In the genomic region with DNA sequence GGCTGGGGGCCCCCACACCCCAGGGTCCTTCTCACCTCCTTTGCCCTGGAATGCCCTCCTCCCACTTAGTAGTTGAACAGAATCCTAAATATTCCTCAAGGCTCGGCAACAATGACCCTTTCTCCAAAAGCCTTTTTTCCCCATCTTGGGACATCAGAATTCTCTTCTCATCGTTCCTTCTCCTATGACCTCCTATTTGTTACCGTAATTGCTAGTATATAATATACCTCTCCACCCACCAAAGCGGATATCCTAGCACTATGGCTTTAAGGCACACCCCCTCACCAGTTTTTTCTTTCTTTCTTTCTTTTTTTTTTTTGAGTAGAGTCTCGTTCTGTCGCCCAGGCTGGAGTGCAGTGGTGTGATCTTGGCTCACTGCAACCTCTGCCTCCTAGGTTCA, we compare ENCODE assay signal across 16 cellular contexts. TPM values are rescaled to one million over a fixed set of nuclear protein-coding genes. Genes with fewer than 3 reads are reported as not detected.
DNase-seq lines count a peak whose midpoint lies in the region; ATAC-seq, FAIRE-seq and TF ChIP-seq lines count a peak whose summit lies in the region.
"Had no signal": no experiment of that assay in that cellular context is flagged by ENCODE, and none has a peak within 500 bp of the region (broad histone marks: within the 10 kb centered on the region; RNA-seq: fewer than 3 reads in every experiment).

No MANE protein-coding gene starts in this region.

- H3K9ac ChIP-seq in PC-3 (ENCODE audit: low read length), result peak overlapping the region; percentile 4; the same call in 1 of the 2 replicates
- no peak overlapping the region for H3K9ac ChIP-seq in K562 (ENCODE audit: insufficient read depth in 1 of 2, low read depth in 2 of 2, low read length in 2 of 2)
- H3K9ac ChIP-seq in mesenchymal stem cell (ENCODE audit: low read length), result peak overlapping the region; percentile 69

- no peaks in the 10 kb centered on the region for H3K9me3 Mint-ChIP-seq in activated naive CD4-positive, alpha-beta T cell treated with anti-CD3 and anti-CD28 coated beads, Interleukin-2, amount 50 U/mL, for 72 hours
- H3K9me3 Mint-ChIP-seq: activated naive CD8-positive, alpha-beta T cell treated with anti-CD3 and anti-CD28 coated beads for 36 hours; stimulated activated naive CD8-positive, alpha-beta T cell treated with anti-CD3 and anti-CD28 coated beads, Interleukin-15, amount 100 ng/mL, for 72 hours had no signal

- no peaks in the 10 kb centered on the region for H3F3A ChIP-seq in PC-3 (ENCODE audit: low read length, unreplicated experiment)

- no peaks in the 10 kb centered on the region for H3K9me3 ChIP-seq in PC-3 (ENCODE audit: low read length)
- no peaks in the 10 kb centered on the region for H3K9me3 ChIP-seq in K562 (replicated peaks; ENCODE audit: control insufficient read depth, insufficient read depth, low read depth, low read length)
- H3K9me3 ChIP-seq in mesenchymal stem cell (ENCODE audit: control insufficient read depth, low read length), result no peaks in the 10 kb centered on the region
- H3K9me3 ChIP-seq: BLaER1 treated with 17β-estradiol and CSF1 and Interleukin-3, amounts not matched to agents 10 nM and 100 nM had no signal

- H4K20me1 ChIP-seq in PC-3 (ENCODE audit: low read length), result no peaks in the 10 kb centered on the region
- H4K20me1 ChIP-seq in K562 (replicated peaks; ENCODE audit: control insufficient read depth, insufficient read depth, low read length), result peaks cover 24% of the 10 kb centered on the region

- H2AFZ ChIP-seq in PC-3 (ENCODE audit: low read length), result no peak overlapping the region
- H2AFZ ChIP-seq in K562 (ENCODE audit: low read depth, low read length), result no peak overlapping the region
- no peak overlapping the region for H2AFZ ChIP-seq in mesenchymal stem cell (ENCODE audit: low read depth, low read length)

- POLR2A ChIA-PET in PC-3 (lab: Charles Lee; ENCODE audit: unreplicated experiment) (interaction anchor here (0.7 kb wide), 1 partner anchor 154 kb away, joined by 5 read pairs; no protein-coding TSS in a partner anchor), K562 (lab: Yijun Ruan, JAX) (interaction anchor here (0.6 to 1.8 kb wide), 5 partner anchors 34 to 167 kb away, joined by 3 to 5 read pairs (median 3); no protein-coding TSS in a partner anchor)

- H3K9me2 ChIP-seq in PC-3 (replicated peaks; ENCODE audit: low read length), result no peaks in the 10 kb centered on the region

- in situ Hi-C loops in K562 (cut with MboI), result loop anchor here (5.0 to 10.0 kb wide), 2 partner anchors 150 to 388 kb away; a partner anchor contains a TSS

- no peak overlapping the region for H2AK5ac ChIP-seq in mesenchymal stem cell (ENCODE audit: low read length, severe bottlenecking)

- H3K18ac ChIP-seq in mesenchymal stem cell (ENCODE audit: low read depth in 1 of 2, low read length in 2 of 2), result no peak overlapping the region

- no peak for TF ChIP-seq POLR2A in K562 (conservative IDR thresholded peaks at IDR 0.05)

- peak overlapping the region; percentile 25; the same call in 1 of the 2 replicates for H3K27ac ChIP-seq in PC-3 (ENCODE audit: low read length)
- no peak overlapping the region for H3K27ac ChIP-seq in K562 (ENCODE audit: extremely low read depth, low read depth, low read length)
- no peak overlapping the region for H3K27ac ChIP-seq in mesenchymal stem cell (ENCODE audit: low read length, poor library complexity, severe bottlenecking)
- H3K27ac ChIP-seq: BLaER1 treated with 17β-estradiol and CSF1 and Interleukin-3, amounts not matched to agents 10 nM and 100 nM had no signal

- H3K4me1 ChIP-seq in PC-3 (ENCODE audit: insufficient read depth, low read length) (peaks cover 11% of the 10 kb centered on the region), K562 (replicated peaks in 1 of 2; ENCODE audit: control insufficient read depth in 2 of 2, insufficient read depth in 2 of 2, low read length in 2 of 2) (peaks cover 0 to 16% of the 10 kb centered on the region in 2 experiments; a peak in 3 of 5 replicates), mesenchymal stem cell (ENCODE audit: control insufficient read depth, insufficient read depth, low read depth, low read length) (peaks cover 7% of the 10 kb centered on the region)

- H3K36me3 ChIP-seq in PC-3 (ENCODE audit: low read depth, low read length), result no peaks in the 10 kb centered on the region
- H3K36me3 ChIP-seq in K562 (ENCODE audit: control insufficient read depth, insufficient read depth, low read length), result no peaks in the 10 kb centered on the region
- peaks cover 0 to 25% of the 10 kb centered on the region in 2 experiments for H3K36me3 ChIP-seq in mesenchymal stem cell (ENCODE audit: control insufficient read depth in 1 of 2, insufficient read depth in 2 of 2, low read depth in 1 of 2, low read length in 2 of 2)
- H3K36me3 ChIP-seq: BLaER1 treated with 17β-estradiol and CSF1 and Interleukin-3, amounts not matched to agents 10 nM and 100 nM had no signal

- no peak overlapping the region for H2BK15ac ChIP-seq in mesenchymal stem cell (ENCODE audit: low read depth, poor library complexity, severe bottlenecking)

- no peak overlapping the region for H2BK5ac ChIP-seq in mesenchymal stem cell (ENCODE audit: low read depth, low read length, poor library complexity, severe bottlenecking)

- no peak overlapping the region for H3K4me2 ChIP-seq in PC-3 (ENCODE audit: low read length)
- H3K4me2 ChIP-seq in K562 (ENCODE audit: insufficient read depth, low read length), result no peak overlapping the region
- no peak overlapping the region for H3K4me2 ChIP-seq in mesenchymal stem cell (ENCODE audit: low read length, poor library complexity, severe bottlenecking)

- H2BK120ac ChIP-seq in mesenchymal stem cell (ENCODE audit: low read depth, low read length), result no peak overlapping the region

- peak; percentile 26 for FAIRE-seq in K562 (lab: Jason Lieb, UNC)
- FAIRE-seq: small intestine had no signal

- H2BK12ac ChIP-seq in mesenchymal stem cell (ENCODE audit: low read length in 2 of 2), result no peak overlapping the region

- 13% methylated on average over 6 of the region's 6 CpGs for WGBS in K562 (ENCODE audit: insufficient coverage, low coverage, missing lambda C conversion rate)
- WGBS in mesenchymal stem cell, result 75% methylated on average over 6 of the region's 6 CpGs

- ATAC-seq in PC-3, result no peak
- ATAC-seq in K562, result no peak
- ATAC-seq in HG02678 (IDR thresholded peaks at IDR 0.05; ENCODE audit: unreplicated experiment), result no peak
- no peak for ATAC-seq in HG02973 (IDR thresholded peaks at IDR 0.05; ENCODE audit: unreplicated experiment)
- no peak for ATAC-seq in activated naive CD4-positive, alpha-beta T cell treated with anti-CD3 and anti-CD28 coated beads, Interleukin-2, amount 50 U/mL, for 72 hours

- H3K23ac ChIP-seq in mesenchymal stem cell (ENCODE audit: low read length in 2 of 2), result no peak overlapping the region

- H3K27me3 ChIP-seq in PC-3 (ENCODE audit: low read length) (no peaks in the 10 kb centered on the region), K562 (ENCODE audit: control insufficient read depth in 2 of 2, insufficient read depth in 2 of 2, low read length in 2 of 2) (no peaks in the 10 kb centered on the region), mesenchymal stem cell (ENCODE audit: control insufficient read depth in 1 of 2, insufficient read depth in 1 of 2, low read length in 2 of 2) (no peaks in the 10 kb centered on the region)
- H3K27me3 ChIP-seq: BLaER1 treated with 17β-estradiol and CSF1 and Interleukin-3, amounts not matched to agents 10 nM and 100 nM had no signal

- H3K79me2 ChIP-seq in PC-3 (ENCODE audit: low read length) (no peaks in the 10 kb centered on the region), K562 (ENCODE audit: control insufficient read depth, insufficient read depth, low read length) (no peaks in the 10 kb centered on the region)

- no peaks in the 10 kb centered on the region for H3K79me1 ChIP-seq in mesenchymal stem cell (replicated peaks; ENCODE audit: low read length, poor library complexity, severe bottlenecking)

- no peaks in the 10 kb centered on the region for H3K36me3 Mint-ChIP-seq in activated naive CD4-positive, alpha-beta T cell treated with anti-CD3 and anti-CD28 coated beads, Interleukin-2, amount 50 U/mL, for 72 hours
- H3K36me3 Mint-ChIP-seq: activated naive CD8-positive, alpha-beta T cell treated with anti-CD3 and anti-CD28 coated beads for 36 hours had no signal

- no peak for TF ChIP-seq EP300 in K562 (IDR thresholded peaks at IDR 0.05; ENCODE audit: low read length)

- H3K4ac ChIP-seq in mesenchymal stem cell (ENCODE audit: low read depth in 1 of 2, low read length in 2 of 2), result no peak overlapping the region

- no TSS peak for BruUV-seq in PC-3 (replicated peaks; lab: Mats Ljungman, UMichigan)
- BruUV-seq in K562 (replicated peaks; lab: Mats Ljungman, UMichigan), result no TSS peak

- CTCF ChIA-PET in PC-3 (lab: Charles Lee), result interaction anchor here (0.5 to 1.9 kb wide), 11 partner anchors 11 to 165 kb away, joined by 3 to 125 read pairs (median 5); no protein-coding TSS in a partner anchor
- CTCF ChIA-PET in K562 (lab: Yijun Ruan, JAX; ENCODE audit: low intra/inter-chr PET ratio), result interaction anchor here (0.6 to 5.3 kb wide), 5 partner anchors 139 to 158 kb away, joined by 3 to 138 read pairs (median 5); no protein-coding TSS in a partner anchor

- no peak overlapping the region for H3K4me3 ChIP-seq in PC-3 (ENCODE audit: low read length)
- no peak overlapping the region for H3K4me3 ChIP-seq in K562
- no peak overlapping the region for H3K4me3 ChIP-seq in mesenchymal stem cell (ENCODE audit: insufficient read depth in 1 of 2, low read depth in 1 of 2, low read length in 2 of 2)
- H3K4me3 ChIP-seq: BLaER1 treated with 17β-estradiol and CSF1 and Interleukin-3, amounts not matched to agents 10 nM and 100 nM had no signal

- TF ChIP-seq RAD21 in K562 (CRISPR knock-in tag; conservative IDR thresholded peaks at IDR 0.05 in 1 of 2, IDR thresholded peaks at IDR 0.05 in 1 of 2), result no peak

- DNase-seq in PC-3 (no peak), K562 (ENCODE audit: extremely low read depth in 1 of 4, low spot score in 3 of 4) (no peak), mesenchymal stem cell (no peak), superior temporal gyrus (ENCODE audit: extremely low spot score) (peak; percentile 22)
- DNase-seq in activated naive CD4-positive, alpha-beta T cell treated with anti-CD3 and anti-CD28 coated beads, Interleukin-2, amount 50 U/mL, for 72 hours (ENCODE audit: low spot score in 2 of 2), result no peak
- DNase-seq: NCI-H1417 treated with DMSO at 0.1 percent for 48 hours had no signal

- H3K27ac Mint-ChIP-seq in activated naive CD4-positive, alpha-beta T cell treated with anti-CD3 and anti-CD28 coated beads, Interleukin-2, amount 50 U/mL, for 72 hours, result no peak overlapping the region
- H3K27ac Mint-ChIP-seq: activated CD4-positive, alpha-beta T cell treated with anti-CD3 and anti-CD28 coated beads for 36 hours; activated naive CD8-positive, alpha-beta T cell treated with anti-CD3 and anti-CD28 coated beads for 36 hours; stimulated activated naive CD8-positive, alpha-beta T cell treated with anti-CD3 and anti-CD28 coated beads, Interleukin-15, amount 100 ng/mL, for 72 hours had no signal

- no peak overlapping the region for H3K14ac ChIP-seq in mesenchymal stem cell (ENCODE audit: low read length in 2 of 2)

- intact Hi-C loops in PC-3 (cut with micrococcal nuclease), result loop anchor here (1.0 to 2.0 kb wide), 3 partner anchors 40 to 388 kb away; no protein-coding TSS in a partner anchor
- intact Hi-C loops in K562 (cut with micrococcal nuclease), result loop anchor here (1.0 to 5.0 kb wide), 3 partner anchors 40 to 385 kb away; a partner anchor contains a TSS

- TF ChIP-seq CTCF in PC-3 (conservative IDR thresholded peaks at IDR 0.05; ENCODE audit: low read depth, low read length) (no peak), K562 (IDR thresholded peaks at IDR 0.05 in 2 of 3, conservative IDR thresholded peaks at IDR 0.05 in 1 of 3; ENCODE audit: insufficient read depth in 2 of 3, low read depth in 1 of 3, low read length in 3 of 3) (no peak)

- no peaks in the 10 kb centered on the region for H3K9me1 ChIP-seq in K562 (ENCODE audit: control insufficient read depth, insufficient read depth, low read length)

- no peak overlapping the region for H4K91ac ChIP-seq in mesenchymal stem cell (ENCODE audit: low read length)

- no peak overlapping the region for H4K8ac ChIP-seq in mesenchymal stem cell (ENCODE audit: low read length)

RNA-seq across cellular contexts. Expression of a gene that starts 16.8 kb away (rescaled TPM):
- total RNA-seq in PC-3 (2014; rRNA removed) (21.8 and 24.2 TPM in 2 replicates), K562 (2014; rRNA removed) (4.1 and 8.2 TPM in 2 replicates), K562 (2014; rRNA removed; fragmentation: Illumina TruSeq; extraction: Trizol) (2.5 and 3.1 TPM in 2 replicates), K562 (2015; rRNA removed; fragmentation: Illumina TruSeq; extraction: Trizol) (4.6 TPM in 2 replicates), K562 (2021) (4.6 and 6.0 TPM in 2 replicates)
- total RNA-seq in K562 (2011; cell fraction: chromatin; rRNA removed; ENCODE audit: low replicate concordance), result 2.7 and 8.1 TPM in 2 replicates
- total RNA-seq in K562 (2011; cell fraction: nucleolus; rRNA removed), result 7.7 and 8.8 TPM in 2 replicates
- 5.1 and 6.9 TPM in 2 replicates for total RNA-seq in K562 (2011; cell fraction: nucleoplasm; rRNA removed)
- polyA plus RNA-seq in K562 (2011; rRNA removed) (4.6 and 6.4 TPM in 2 replicates), K562 (2014; fragmentation: Illumina TruSeq; extraction: Trizol) (4.5 and 4.9 TPM in 2 replicates), K562 (2014; fragmentation: Nextera tagmentation; extraction: Ambion mirVana) (1 to 10 TPM in 1 of 2 experiments, under 1 TPM in 1; 0.60 to 1.2 TPM), K562 (2014; rRNA removed) (5.0 and 7.9 TPM in 2 replicates)
- polyA plus RNA-seq in K562 (2011; cell fraction: cytosol; rRNA removed), result 6.6 and 7.2 TPM in 2 replicates
- polyA plus RNA-seq in K562 (2011; cell fraction: nucleus; rRNA removed), result 4.0 and 4.1 TPM in 2 replicates
- polyA plus RNA-seq in K562 (2012), result 6.2 and 9.2 TPM in 2 replicates
- polyA minus RNA-seq in K562 (2011; rRNA and poly(A)+ RNA removed), result 3.7 and 4.3 TPM in 2 replicates
- 2.7 and 3.1 TPM in 2 replicates for polyA minus RNA-seq in K562 (2011; cell fraction: cytosol; rRNA and poly(A)+ RNA removed)
- polyA minus RNA-seq in K562 (2011; cell fraction: nucleus; rRNA and poly(A)+ RNA removed), result 2.4 and 4.4 TPM in 2 replicates
- 7.0 TPM for polyA plus RNA-seq in mesenchymal stem cell (2013, experiment 1 of 2)
- polyA plus RNA-seq in mesenchymal stem cell (2013, experiment 2 of 2), result 9.6 TPM
- 1 to 10 TPM; 3.7 TPM for total RNA-seq in activated naive CD4-positive, alpha-beta T cell treated with anti-CD3 and anti-CD28 coated beads, Interleukin-2, amount 50 U/mL, for 72 hours

RNA-seq across cellular contexts. Expression of a gene that starts 52.0 kb away (rescaled TPM):
- total RNA-seq in PC-3 (2014; rRNA removed), result 0.11 and 2.1 TPM in 2 replicates
- 0.32 and 0.72 TPM in 2 replicates for total RNA-seq in K562 (2011; cell fraction: chromatin; rRNA removed; ENCODE audit: low replicate concordance)
- 0.53 and 1.5 TPM in 2 replicates for total RNA-seq in K562 (2011; cell fraction: nucleolus; rRNA removed)
- 0.15 and 0.23 TPM in 2 replicates for total RNA-seq in K562 (2011; cell fraction: nucleoplasm; rRNA removed)
- not detected in 2 replicates for total RNA-seq in K562 (2014; rRNA removed)
- total RNA-seq in K562 (2014; rRNA removed; fragmentation: Illumina TruSeq; extraction: Trizol), result not detected in 2 replicates
- not detected in 2 replicates for total RNA-seq in K562 (2015; rRNA removed; fragmentation: Illumina TruSeq; extraction: Trizol)
- total RNA-seq in K562 (2021), result 0.04 and 0.13 TPM in 2 replicates
- polyA plus RNA-seq in K562 (2011; rRNA removed), result 0.10 and 0.14 TPM in 2 replicates
- 0.18 and 0.64 TPM in 2 replicates for polyA plus RNA-seq in K562 (2011; cell fraction: cytosol; rRNA removed)
- 0.11 and 0.82 TPM in 2 replicates for polyA plus RNA-seq in K562 (2011; cell fraction: nucleus; rRNA removed)
- polyA plus RNA-seq in K562 (2012), result 0.04 and 0.08 TPM in 2 replicates
- polyA plus RNA-seq in K562 (2014; fragmentation: Illumina TruSeq; extraction: Trizol), result not detected in 2 replicates
- not detected for polyA plus RNA-seq in K562 (2014; fragmentation: Nextera tagmentation; extraction: Ambion mirVana)
- 0.03 TPM in 1 of 2 replicates, not detected in the other for polyA plus RNA-seq in K562 (2014; rRNA removed)
- 0.21 TPM in 1 of 2 replicates, not detected in the other for polyA minus RNA-seq in K562 (2011; rRNA and poly(A)+ RNA removed)
- 0.19 TPM in 1 of 2 replicates, not detected in the other for polyA minus RNA-seq in K562 (2011; cell fraction: cytosol; rRNA and poly(A)+ RNA removed)
- polyA minus RNA-seq in K562 (2011; cell fraction: nucleus; rRNA and poly(A)+ RNA removed), result 0.11 and 0.13 TPM in 2 replicates
- polyA plus RNA-seq in mesenchymal stem cell (2013, experiment 1 of 2), result 39.0 TPM
- 37.8 TPM for polyA plus RNA-seq in mesenchymal stem cell (2013, experiment 2 of 2)
- total RNA-seq in activated naive CD4-positive, alpha-beta T cell treated with anti-CD3 and anti-CD28 coated beads, Interleukin-2, amount 50 U/mL, for 72 hours, result not detected
- total RNA-seq: H4; OCI-LY7; T-helper 2 cell treated with Interferon-gamma antibody and Interleukin-4, amounts not matched to agents 100 ng/mL and 5 ng/mL, for 36 hours had no signal

Comparison
In these comparisons a context has a peak if more than half of its experiments do, and no peak if none do; other contexts are left out.
1. H3K9ac ChIP-seq: peak in PC-3 (single experiment) and mesenchymal stem cell (single experiment); none in K562 (0 of 2).